In genomic region chr2:15159751-15160177, GRCh38 we compare ENCODE assay signal across 9 cellular contexts.
DNase-seq lines count a peak whose midpoint lies in the region; TF ChIP-seq lines count a peak whose summit lies in the region.
"Had no signal": no experiment of that assay in that cellular context is flagged by ENCODE, and none has a peak within 500 bp of the region (broad histone marks: within the 10 kb centered on the region; RNA-seq: fewer than 3 reads in every experiment).

No MANE protein-coding gene starts in this region.

- H3K36me3 Mint-ChIP-seq in CD14-positive monocyte: no peaks in the 10 kb centered on the region

- H3K27ac Mint-ChIP-seq in CD14-positive monocyte: no peak overlapping the region
- H3K27ac Mint-ChIP-seq: dendritic cell treated with granulocyte-macrophage colony-stimulating factor and Interleukin-4, amounts not matched to agents 40 ng/mL and 50 ng/mL, for 4 days had no signal

- DNase-seq in AG04449 (ENCODE audit: low read depth, low spot score) (no peak), GM10266 (ENCODE audit: extremely low spot score) (no peak), NCI-H187 (lab: John Stamatoyannopoulos, UW) (peak; percentile 33 to 39), inferior parietal cortex (ENCODE audit: extremely low spot score) (peak; percentile 83), cerebellar nuclear complex (lab: John Stamatoyannopoulos, UW) (no peak), CD14-positive monocyte (ENCODE audit: low spot score) (no peak)
- DNase-seq in effector CD4-positive, alpha-beta T cell: no peak

- intact Hi-C loops in CD14-positive monocyte (cut with micrococcal nuclease): no loop called here

- no peaks in the 10 kb centered on the region for H3K27me3 Mint-ChIP-seq in CD14-positive monocyte (ENCODE audit: low read depth in 3 of 3)
- H3K27me3 Mint-ChIP-seq: dendritic cell treated with granulocyte-macrophage colony-stimulating factor and Interleukin-4, amounts not matched to agents 40 ng/mL and 50 ng/mL, for 4 days had no signal

- H3K9me3 Mint-ChIP-seq in CD14-positive monocyte: peaks cover 0 to 3% (median 0%) of the 10 kb centered on the region in 7 donors
- H3K9me3 Mint-ChIP-seq: dendritic cell treated with granulocyte-macrophage colony-stimulating factor and Interleukin-4, amounts not matched to agents 40 ng/mL and 50 ng/mL, for 4 days had no signal

- TF ChIP-seq CTCF in AG04449 (IDR thresholded peaks at IDR 0.05; ENCODE audit: insufficient read depth, low read length, missing control alignments) (peak; percentile 58), GM10266 (IDR thresholded peaks at IDR 0.05; ENCODE audit: control insufficient read depth, insufficient read depth, low read depth, missing control alignments) (peak; percentile 57), WI38 (IDR thresholded peaks at IDR 0.05; ENCODE audit: low read depth, low read length) (peak; percentile 49; the same call in 1 of the 2 replicates), CD14-positive monocyte (IDR thresholded peaks at IDR 0.05) (no peak)

- CTCF ChIA-PET in AG04449 (lab: Yijun Ruan, JAX): interaction anchor here (0.6 to 2.2 kb wide), 8 partner anchors 9 to 108 kb away, joined by 3 to 11 read pairs (median 3); no protein-coding TSS in a partner anchor

- H3K4me1 Mint-ChIP-seq in CD14-positive monocyte: no peaks in the 10 kb centered on the region

- no peak overlapping the region for H3K4me3 Mint-ChIP-seq in CD14-positive monocyte
- H3K4me3 Mint-ChIP-seq: dendritic cell treated with granulocyte-macrophage colony-stimulating factor and Interleukin-4, amounts not matched to agents 40 ng/mL and 50 ng/mL, for 4 days had no signal

- POLR2A ChIA-PET in AG04449 (lab: Yijun Ruan, JAX): no interaction called here

- no peak overlapping the region for H3K4me3 ChIP-seq in AG04449 (ENCODE audit: low read depth, low read length)
- H3K4me3 ChIP-seq in WI38 (ENCODE audit: low read depth, low read length): no peak overlapping the region

Comparison
In these comparisons a context has a peak if more than half of its experiments do, and no peak if none do; other contexts are left out.
1. DNase-seq: peak in NCI-H187 (2 of 2) and inferior parietal cortex (single experiment); none in AG04449 (single experiment), GM10266 (single experiment), cerebellar nuclear complex (0 of 2), effector CD4-positive, alpha-beta T cell (single experiment) and CD14-positive monocyte (single experiment).